Comparison of ENCODE assay signal across 2 cellular contexts in genomic region chr16:8963010-8963824, GRCh38.
TF ChIP-seq lines count a peak whose summit lies in the region.

No MANE protein-coding gene starts in this region.

TF ChIP-seq in IMR-90, 13 proteins besides CTCF, POLR2A, EP300 and RAD21:
- TF ChIP-seq NFE2L2 (IDR thresholded peaks at IDR 0.05; ENCODE audit: low read depth, low read length) (no peak), USF2 (IDR thresholded peaks at IDR 0.05; ENCODE audit: low read depth, low read length) (no peak), SMC3 (IDR thresholded peaks at IDR 0.05; ENCODE audit: low read depth, low read length) (no peak), RFX5 (IDR thresholded peaks at IDR 0.05; ENCODE audit: low read depth, low read length) (no peak), CEBPB (IDR thresholded peaks at IDR 0.05; ENCODE audit: low read depth, low read length) (no peak), MXI1 (IDR thresholded peaks at IDR 0.05; ENCODE audit: borderline replicate concordance, low read depth, low read length) (no peak), MAFK (IDR thresholded peaks at IDR 0.05; ENCODE audit: low read depth, low read length) (no peak), MAZ (IDR thresholded peaks at IDR 0.05; ENCODE audit: borderline replicate concordance, low read depth, low read length) (no peak), ELK1 (IDR thresholded peaks at IDR 0.05; ENCODE audit: borderline replicate concordance, low read depth, low read length) (no peak), BHLHE40 (IDR thresholded peaks at IDR 0.05; ENCODE audit: low read depth, low read length) (no peak), RCOR1 (IDR thresholded peaks at IDR 0.05; ENCODE audit: insufficient replicate concordance, low read length) (no peak), CHD1 (IDR thresholded peaks at IDR 0.05; ENCODE audit: low read depth, low read length) (no peak), FOS (IDR thresholded peaks at IDR 0.05; ENCODE audit: low read depth, low read length) (no peak)

TF ChIP-seq in K562, 482 proteins besides CTCF, POLR2A, EP300 and RAD21:
- no peak for TF ChIP-seq NFE2L1 (tag; IDR thresholded peaks at IDR 0.05; ENCODE audit: borderline replicate concordance, low read depth)
- TF ChIP-seq RBFOX2 (IDR thresholded peaks at IDR 0.05; ENCODE audit: low read depth, low read length): peak; percentile 66
- peak; percentile 75 for TF ChIP-seq RBBP5 (IDR thresholded peaks at IDR 0.05; ENCODE audit: borderline replicate concordance, insufficient read depth, low read length, poor library complexity, severe bottlenecking)
- no peak for TF ChIP-seq HNRNPLL (IDR thresholded peaks at IDR 0.05; ENCODE audit: low read depth, low read length, poor library complexity, severe bottlenecking)
- TF ChIP-seq NR0B1 (IDR thresholded peaks at IDR 0.05; ENCODE audit: partially characterized antibody): no peak
- TF ChIP-seq RBM25 (IDR thresholded peaks at IDR 0.05; ENCODE audit: low read depth, low read length, severe bottlenecking): no peak
- TF ChIP-seq ZC3H8 (IDR thresholded peaks at IDR 0.05): no peak
- no peak for TF ChIP-seq KLF16 (IDR thresholded peaks at IDR 0.05)
- TF ChIP-seq ZBTB5 (IDR thresholded peaks at IDR 0.05): no peak
- no peak for TF ChIP-seq SP2 (IDR thresholded peaks at IDR 0.05; ENCODE audit: extremely low read depth, low read depth, low read length, poor library complexity, severe bottlenecking)
- TF ChIP-seq DMBX1 (CRISPR knock-in tag; IDR thresholded peaks at IDR 0.05; ENCODE audit: borderline replicate concordance): no peak
- TF ChIP-seq ETS2 (tag; IDR thresholded peaks at IDR 0.05; ENCODE audit: borderline replicate concordance, poor library complexity, severe bottlenecking): no peak
- no peak for TF ChIP-seq NBN (IDR thresholded peaks at IDR 0.05; ENCODE audit: low read depth)
- peak; percentile 74 for TF ChIP-seq CHD1 (IDR thresholded peaks at IDR 0.05; ENCODE audit: low read length)
- no peak for TF ChIP-seq POLR3G (IDR thresholded peaks at IDR 0.05; ENCODE audit: extremely low read depth, insufficient read length, insufficient replicate concordance)
- TF ChIP-seq ZBTB34 (CRISPR knock-in tag; IDR thresholded peaks at IDR 0.05): no peak
- peak; percentile 8 to 76; a peak in 2 of 4 replicates for TF ChIP-seq UBTF (IDR thresholded peaks at IDR 0.05; ENCODE audit: borderline replicate concordance in 1 of 2, low read depth in 2 of 2, low read length in 2 of 2)
- no peak for TF ChIP-seq TEAD2 (tag; IDR thresholded peaks at IDR 0.05)
- TF ChIP-seq HMGN3 (IDR thresholded peaks at IDR 0.05; ENCODE audit: borderline replicate concordance, extremely low read depth, insufficient read length, low read depth, low read length): peak; percentile 25
- TF ChIP-seq ZFX (CRISPR knock-in tag; IDR thresholded peaks at IDR 0.05): peak; percentile 54; the same call in 1 of the 2 replicates
- no peak for TF ChIP-seq DACH1 (IDR thresholded peaks at IDR 0.05; ENCODE audit: partially characterized antibody)
- TF ChIP-seq RBM14 (IDR thresholded peaks at IDR 0.05; ENCODE audit: borderline replicate concordance, insufficient read depth, low read depth, low read length): no peak
- TF ChIP-seq XRCC5 (IDR thresholded peaks at IDR 0.05; ENCODE audit: low read depth, low read length): no peak
- TF ChIP-seq GATAD2B (IDR thresholded peaks at IDR 0.05; ENCODE audit: borderline replicate concordance): 0 out of 2 replicates have a peak, but pooled peaks have one; percentile 14
- no peak for TF ChIP-seq NFYB (IDR thresholded peaks at IDR 0.05; ENCODE audit: extremely low read depth, insufficient read length)
- TF ChIP-seq YY1 (IDR thresholded peaks at IDR 0.05; ENCODE audit: borderline replicate concordance in 1 of 3, control insufficient read depth in 1 of 3, extremely low read depth in 1 of 3, insufficient read depth in 3 of 3, insufficient read length in 1 of 3, insufficient replicate concordance in 2 of 3, low read depth in 1 of 3, low read length in 2 of 3): peak; percentile 32 to 73 (median 57)
- TF ChIP-seq HDAC3 (IDR thresholded peaks at IDR 0.05; ENCODE audit: borderline replicate concordance, partially characterized antibody): no peak
- TF ChIP-seq E2F4 (CRISPR knock-in tag; IDR thresholded peaks at IDR 0.05; ENCODE audit: low read depth): no peak
- TF ChIP-seq BDP1 (IDR thresholded peaks at IDR 0.05; ENCODE audit: insufficient read depth, insufficient read length): no peak
- TF ChIP-seq POLR2G (IDR thresholded peaks at IDR 0.05; ENCODE audit: low read depth, low read length): peak; percentile 47; the same call in 1 of the 2 replicates
- no peak for TF ChIP-seq KLF13 (tag; IDR thresholded peaks at IDR 0.05; ENCODE audit: borderline replicate concordance, low read depth)
- peak in 1 of 2 experiments; percentile 29 for TF ChIP-seq E2F6 (IDR thresholded peaks at IDR 0.05; ENCODE audit: borderline replicate concordance in 1 of 2, extremely low read depth in 1 of 2, insufficient read depth in 1 of 2, insufficient read length in 1 of 2, low read depth in 1 of 2, low read length in 1 of 2, poor library complexity in 1 of 2, severe bottlenecking in 1 of 2)
- TF ChIP-seq ZNF311 (CRISPR knock-in tag; IDR thresholded peaks at IDR 0.05): no peak
- TF ChIP-seq TAL1 (IDR thresholded peaks at IDR 0.05): no peak
- TF ChIP-seq RB1 (IDR thresholded peaks at IDR 0.05; ENCODE audit: low read depth): 0 out of 2 replicates have a peak, but pooled peaks have one; percentile 4
- no peak for TF ChIP-seq ZNF263 (CRISPR knock-in tag; IDR thresholded peaks at IDR 0.05; ENCODE audit: borderline replicate concordance)
- TF ChIP-seq HMG20A (CRISPR knock-in tag; conservative IDR thresholded peaks at IDR 0.05): no peak
- TF ChIP-seq MCM2 (IDR thresholded peaks at IDR 0.05; ENCODE audit: low read depth): no peak
- no peak for TF ChIP-seq ZNF124 (CRISPR knock-in tag; IDR thresholded peaks at IDR 0.05)
- peak; percentile 67; the same call in 1 of the 2 replicates for TF ChIP-seq PHF8 (IDR thresholded peaks at IDR 0.05; ENCODE audit: borderline replicate concordance, low read length)
